ENCODE assay signal across 1 cellular context in the genomic region with DNA sequence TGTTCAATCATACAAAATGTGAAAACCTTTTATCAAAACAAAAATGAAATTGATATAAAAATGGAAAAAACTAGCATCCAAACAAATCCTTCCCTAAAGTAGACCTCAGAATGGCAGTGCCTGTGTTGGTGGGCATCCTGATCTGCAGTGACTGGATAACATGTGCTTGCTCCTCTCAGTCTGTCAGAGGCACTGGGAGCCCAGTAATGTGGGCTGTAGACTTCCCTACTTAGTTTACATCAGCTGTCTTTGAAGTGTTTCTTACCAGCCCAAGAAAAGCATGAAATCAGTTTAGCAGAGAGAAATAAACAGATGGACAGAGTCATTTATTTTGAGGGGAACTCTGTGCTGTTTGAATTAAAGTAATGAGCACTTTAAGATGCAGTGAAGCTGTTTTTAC.
TF ChIP-seq lines count a peak whose summit lies in the region.

No MANE protein-coding gene starts in this region.

TF ChIP-seq in GM23338, 12 proteins besides CTCF, POLR2A, EP300 and RAD21 (continued from another document):
- TF ChIP-seq REST (IDR thresholded peaks at IDR 0.05; ENCODE audit: unreplicated experiment) (no peak), EZH2 (IDR thresholded peaks at IDR 0.05; ENCODE audit: low read depth, unreplicated experiment) (no peak), ZNF331 (CRISPR knock-in tag; IDR thresholded peaks at IDR 0.05; ENCODE audit: low read depth) (no peak)
